Comparison of ENCODE assay signal across 21 cellular contexts in the genomic region with DNA sequence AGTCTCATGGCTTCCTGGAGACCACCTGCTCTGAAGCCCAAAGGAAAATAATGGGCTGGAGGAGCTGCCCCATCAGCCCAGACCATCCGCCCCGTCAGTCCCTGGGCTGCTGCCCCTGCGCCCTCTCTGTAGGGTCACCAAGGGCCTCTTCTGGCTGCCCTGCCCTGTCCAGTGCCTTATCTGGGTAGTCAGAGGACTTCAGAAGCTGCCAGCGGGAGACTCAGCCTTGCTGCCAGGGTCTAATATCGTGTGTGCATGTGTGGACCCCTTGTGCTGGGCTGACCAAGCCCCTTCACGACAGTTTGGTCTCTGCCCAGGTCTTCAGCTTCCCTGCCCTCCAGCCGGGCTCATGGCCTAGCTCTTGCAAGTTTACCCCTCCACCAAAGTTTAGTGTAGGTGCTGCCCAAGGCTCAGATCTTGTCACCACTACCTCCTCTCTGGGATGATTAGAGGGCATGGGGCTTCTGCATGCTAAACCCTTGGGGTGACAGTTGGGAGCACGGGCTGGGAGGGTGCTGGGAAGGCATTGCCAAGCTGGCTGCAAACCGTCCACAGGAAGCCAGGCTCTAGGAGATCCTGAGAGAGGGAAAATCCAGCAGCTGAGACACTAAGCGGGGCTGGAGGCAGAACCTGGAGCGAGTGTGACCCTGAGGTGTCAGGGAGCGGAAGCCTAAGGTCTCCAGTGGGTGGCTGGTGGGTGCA. TPM values are rescaled to one million over a fixed set of nuclear protein-coding genes. Genes with fewer than 3 reads are reported as not detected.
DNase-seq lines count a peak whose midpoint lies in the region; ATAC-seq, FAIRE-seq and TF ChIP-seq lines count a peak whose summit lies in the region.
"Had no signal": no experiment of that assay in that cellular context is flagged by ENCODE, and none has a peak within 500 bp of the region (broad histone marks: within the 10 kb centered on the region; RNA-seq: fewer than 3 reads in every experiment).

No MANE protein-coding gene starts in this region.

- no peak for TF ChIP-seq POLR2A in IMR-90 (IDR thresholded peaks at IDR 0.05; ENCODE audit: low read depth, low read length)
- TF ChIP-seq POLR2A in H1 (IDR thresholded peaks at IDR 0.05; ENCODE audit: control extremely low read depth in 1 of 2, low read depth in 2 of 2, low read length in 2 of 2) = no peak

- no peak overlapping the region for H2BK12ac ChIP-seq in H1 (ENCODE audit: low read depth, low read length)

- no peak for ATAC-seq in IMR-90 (ENCODE audit: low read depth)
- no peak for ATAC-seq in thoracic aorta (ENCODE audit: insufficient number of reproducible peaks, low FRiP score, low read depth)
- no peak for ATAC-seq in HG02840 (IDR thresholded peaks at IDR 0.05; ENCODE audit: low FRiP score, unreplicated experiment)
- ATAC-seq: naive thymus-derived CD8-positive, alpha-beta T cell; upper lobe of right lung had no signal

- peaks cover 4% of the 10 kb centered on the region; the same call in 1 of the 2 replicates for H3K4me1 ChIP-seq in IMR-90 (ENCODE audit: control insufficient read depth, insufficient read depth, low read length)
- peaks cover 0 to 4% (median under 1%) of the 10 kb centered on the region in 4 experiments; a peak in 2 of 7 replicates for H3K4me1 ChIP-seq in H1 (replicated peaks in 1 of 4; ENCODE audit: control insufficient read depth in 3 of 4, insufficient read depth in 4 of 4, low read length in 3 of 4)
- peaks cover 13 to 49% of the 10 kb centered on the region in 2 donors for H3K4me1 ChIP-seq in thoracic aorta (ENCODE audit: control insufficient read depth in 1 of 2, low read depth in 2 of 2)
- H3K4me1 ChIP-seq in SJCRH30 = peaks cover 28% of the 10 kb centered on the region
- H3K4me1 ChIP-seq: upper lobe of right lung had no signal

- H3K18ac ChIP-seq in IMR-90 (ENCODE audit: low read depth, low read length) = no peak overlapping the region
- no peak overlapping the region for H3K18ac ChIP-seq in H1 (ENCODE audit: extremely low read depth, low read length)

- H3K9me3 ChIP-seq in IMR-90 (ENCODE audit: control insufficient read depth, insufficient read depth, low read length) (peaks cover 6% of the 10 kb centered on the region; the same call in 1 of the 2 replicates), H1 (ENCODE audit: insufficient read depth in 2 of 2, low read depth in 1 of 2, low read length in 1 of 2) (no peaks in the 10 kb centered on the region), thoracic aorta (no peaks in the 10 kb centered on the region), SJCRH30 (replicated peaks) (no peaks in the 10 kb centered on the region)
- H3K9me3 ChIP-seq: ovary, upper lobe of right lung had no signal

- H3K9ac ChIP-seq in IMR-90 (ENCODE audit: low read depth, low read length) (no peak overlapping the region), H1 (replicated peaks in 1 of 4; ENCODE audit: extremely low read depth in 1 of 4, low read depth in 3 of 4, low read length in 3 of 4) (no peak overlapping the region)

- WGBS in IMR-90 (ENCODE audit: extremely low coverage in 2 of 2, insufficient read length in 1 of 2), 2 experiments = 83% methylated on average over 8 of the region's 12 CpGs; no CpG with 5 or more reads in 1 of the 2 experiments
- 82% methylated on average over 12 of the region's 12 CpGs; no CpG with 5 or more reads in 1 of the 2 experiments for WGBS in H1 (ENCODE audit: extremely low coverage in 1 of 2, insufficient coverage in 1 of 2, insufficient read length in 1 of 2, insufficient replicate concordance in 2 of 2, low coverage in 1 of 2, low lambda C conversion rate in 2 of 2, missing lambda C conversion rate in 1 of 2), 2 experiments

- DNase-seq in IMR-90 (no peak), H1 (ENCODE audit: low read depth in 1 of 2, low spot score in 2 of 2) (no peak), mesenteric fat pad (ENCODE audit: low spot score) (peak; percentile 81), thoracic aorta (ENCODE audit: low spot score) (no peak), SJCRH30 (no peak), D721Med (ENCODE audit: insufficient read length, low spot score) (no peak)
- DNase-seq: activated CD4-positive, alpha-beta T cell treated with anti-CD3 and anti-CD28 coated beads, Interleukin-2, amount 10 ng/mL, durations not matched to agents 24 days and 14 days; activated naive CD4-positive, alpha-beta T cell treated with anti-CD3 and anti-CD28 coated beads, Interleukin-2, amount 10 ng/mL, durations not matched to agents 7 days and 5 days; central memory CD4-positive, alpha-beta T cell; naive thymus-derived CD8-positive, alpha-beta T cell; NCI-H1105 treated with DMSO at 0.1 percent for 48 hours; NCI-H2081 treated with DMSO at 0.1 percent for 48 hours; NCI-H345; NCI-H82; stomach; upper lobe of right lung had no signal

- H3K27ac ChIP-seq in IMR-90 (ENCODE audit: insufficient read depth, low read length) = no peak overlapping the region
- no peak overlapping the region for H3K27ac ChIP-seq in H1 (ENCODE audit: low read depth, low read length)
- H3K27ac ChIP-seq in thoracic aorta = peak overlapping the region; percentile 88 to 90
- H3K27ac ChIP-seq in SJCRH30 = no peak overlapping the region
- H3K27ac ChIP-seq: RWPE1, upper lobe of right lung, VCaP had no signal

- H3K23me2 ChIP-seq in H1 (ENCODE audit: low read depth, low read length) = no peaks in the 10 kb centered on the region

- H4K5ac ChIP-seq in IMR-90 (ENCODE audit: low read depth, low read length) (no peak overlapping the region), H1 (ENCODE audit: insufficient read length, low read depth, low read length) (no peak overlapping the region)

- no peak for TF ChIP-seq RAD21 in IMR-90 (IDR thresholded peaks at IDR 0.05; ENCODE audit: low read length)
- TF ChIP-seq RAD21 in H1 (IDR thresholded peaks at IDR 0.05 in 1 of 2, conservative IDR thresholded peaks at IDR 0.05 in 1 of 2; ENCODE audit: low read depth in 2 of 2, low read length in 2 of 2) = no peak

- no peak overlapping the region for H2AK9ac ChIP-seq in IMR-90 (replicated peaks; ENCODE audit: low read depth, low read length, poor library complexity)

- no peak overlapping the region for H3K14ac ChIP-seq in IMR-90 (replicated peaks; ENCODE audit: low read depth, low read length)
- no peak overlapping the region for H3K14ac ChIP-seq in H1 (ENCODE audit: insufficient read length)

- H3K36me3 ChIP-seq in IMR-90 (ENCODE audit: control insufficient read depth, insufficient read depth, low read length) (no peaks in the 10 kb centered on the region), H1 (ENCODE audit: control insufficient read depth in 2 of 4, insufficient read depth in 4 of 4, low read length in 3 of 4) (no peaks in the 10 kb centered on the region), thoracic aorta (no peaks in the 10 kb centered on the region), SJCRH30 (no peaks in the 10 kb centered on the region)
- H3K36me3 ChIP-seq: ovary, stomach, upper lobe of right lung had no signal

- BruUV-seq in IMR-90 (replicated peaks; lab: Mats Ljungman, UMichigan) = no TSS peak

- no peaks in the 10 kb centered on the region for H3K9me1 ChIP-seq in IMR-90 (ENCODE audit: insufficient read depth, low read length)

- H3K79me2 ChIP-seq in H1 (ENCODE audit: control insufficient read depth in 1 of 2, insufficient read depth in 2 of 2, low read length in 2 of 2) = no peaks in the 10 kb centered on the region

- POLR2A ChIA-PET in IMR-90 (lab: Charles Lee; ENCODE audit: unreplicated experiment) = interaction anchor here (0.7 kb wide), 1 partner anchor 155 kb away, joined by 6 read pairs; a partner anchor contains a TSS
- POLR2A ChIA-PET in H1 (lab: Charles Lee; ENCODE audit: partially characterized antibody) = interaction anchor here (1.4 kb wide), 1 partner anchor 155 kb away, joined by 5 read pairs; a partner anchor contains a TSS

- CTCF ChIA-PET in IMR-90 (lab: Yijun Ruan, JAX) = interaction anchor here (0.5 kb wide), 1 partner anchor 392 kb away, joined by 3 read pairs; no protein-coding TSS in a partner anchor
- CTCF ChIA-PET in H1 (lab: Charles Lee; ENCODE audit: partially characterized antibody) = interaction anchor here (0.6 to 7.7 kb wide), 15 partner anchors 9 to 553 kb away, joined by 3 to 143 read pairs (median 5); a partner anchor contains a TSS

- H3K23ac ChIP-seq in IMR-90 (ENCODE audit: low read depth, low read length) (no peak overlapping the region), H1 (ENCODE audit: insufficient read length) (no peak overlapping the region)

- no peak overlapping the region for H4K8ac ChIP-seq in IMR-90 (ENCODE audit: low read depth in 2 of 2, low read length in 2 of 2)
- H4K8ac ChIP-seq in H1 (ENCODE audit: extremely low read depth, insufficient read depth, low read length) = peak overlapping the region; percentile 84; the same call in 1 of the 2 replicates

- no peak overlapping the region for H3K56ac ChIP-seq in IMR-90 (ENCODE audit: extremely low read depth, insufficient read depth, low read length)
- H3K56ac ChIP-seq in H1 (replicated peaks; ENCODE audit: insufficient read length, low read depth, low read length) = no peak overlapping the region

- H2BK15ac ChIP-seq in IMR-90 (ENCODE audit: low read depth, low read length) = no peak overlapping the region
- H2BK15ac ChIP-seq in H1 (ENCODE audit: low read length) = no peak overlapping the region

- H3K79me1 ChIP-seq in IMR-90 (ENCODE audit: low read depth in 1 of 2, low read length in 2 of 2) (no peaks in the 10 kb centered on the region), H1 (ENCODE audit: low read depth, low read length) (no peaks in the 10 kb centered on the region)

- H3K4me2 ChIP-seq in IMR-90 (ENCODE audit: low read depth, low read length) (no peak overlapping the region), H1 (ENCODE audit: insufficient read depth in 1 of 2, low read depth in 2 of 2, low read length in 2 of 2) (no peak overlapping the region)

- H3K27me3 ChIP-seq in IMR-90 (ENCODE audit: control insufficient read depth, insufficient read depth, low read length) (no peaks in the 10 kb centered on the region), H1 (replicated peaks in 1 of 4; ENCODE audit: control insufficient read depth in 3 of 4, extremely low read depth in 1 of 4, insufficient read depth in 3 of 4, low read length in 3 of 4) (no peaks in the 10 kb centered on the region), thoracic aorta (replicated peaks; ENCODE audit: insufficient read depth) (no peaks in the 10 kb centered on the region), SJCRH30 (no peaks in the 10 kb centered on the region)
- H3K27me3 ChIP-seq: ovary, stomach, upper lobe of right lung had no signal

- H3K4me3 ChIP-seq in IMR-90 (ENCODE audit: insufficient read depth, low read depth, low read length) (no peak overlapping the region), H1 (ENCODE audit: extremely low read depth in 1 of 4, insufficient read depth in 2 of 4, low read depth in 3 of 4, low read length in 4 of 4) (no peak overlapping the region), thoracic aorta (no peak overlapping the region), SJCRH30 (no peak overlapping the region)
- H3K4me3 ChIP-seq: ovary, stomach, upper lobe of right lung had no signal

- no peak for TF ChIP-seq CTCF in IMR-90 (conservative IDR thresholded peaks at IDR 0.05; ENCODE audit: low read depth, low read length)
- TF ChIP-seq CTCF in H1 (IDR thresholded peaks at IDR 0.05; ENCODE audit: control extremely low read depth in 1 of 3, insufficient read depth in 1 of 3, low read depth in 1 of 3, low read length in 3 of 3) = no peak
- TF ChIP-seq CTCF in thoracic aorta (IDR thresholded peaks at IDR 0.05) = no peak
- no peak for TF ChIP-seq CTCF in D721Med (IDR thresholded peaks at IDR 0.05; ENCODE audit: insufficient read depth, missing control alignments)

- H2BK120ac ChIP-seq in IMR-90 (ENCODE audit: low read depth, low read length) (no peak overlapping the region), H1 (replicated peaks; ENCODE audit: low read depth, low read length) (no peak overlapping the region)

- H4K20me1 ChIP-seq in IMR-90 (ENCODE audit: insufficient read depth, low read length) (no peaks in the 10 kb centered on the region), H1 (replicated peaks in 1 of 2; ENCODE audit: control insufficient read depth in 1 of 2, insufficient read depth in 2 of 2, low read length in 2 of 2) (no peaks in the 10 kb centered on the region)

- intact Hi-C loops in IMR-90 (cut with micrococcal nuclease) = no loop called here

- H2AFZ ChIP-seq in IMR-90 (replicated peaks; ENCODE audit: low read length, poor library complexity) (peak overlapping the region; percentile 29), H1 (ENCODE audit: low read length) (no peak overlapping the region)

- H2BK20ac ChIP-seq in IMR-90 (ENCODE audit: low read depth, low read length) = no peak overlapping the region
- no peak overlapping the region for H2BK20ac ChIP-seq in H1 (ENCODE audit: low read length)

- dilution Hi-C loops in IMR-90 (cut with HindIII; ENCODE audit: low sequenced_read_pairs, unreplicated experiment) = no loop called here

- in situ Hi-C loops in IMR-90 (cut with MboI; ENCODE audit: low sequenced_read_pairs) = loop anchor here (10.0 kb wide), 2 partner anchors 159 to 769 kb away; no protein-coding TSS in a partner anchor

- H3K4ac ChIP-seq in IMR-90 (ENCODE audit: low read depth, low read length) (no peak overlapping the region), H1 (replicated peaks; ENCODE audit: insufficient read length, low read depth, low read length) (no peak overlapping the region)

- H2BK5ac ChIP-seq in IMR-90 (ENCODE audit: low read depth, low read length, poor library complexity, severe bottlenecking) (no peak overlapping the region), H1 (ENCODE audit: low read depth, low read length) (no peak overlapping the region)

- FAIRE-seq in H1 (lab: Jason Lieb, UNC) (no peak), D721Med (lab: Jason Lieb, UNC) (no peak)
- FAIRE-seq: GM12892 had no signal

- H4K91ac ChIP-seq in IMR-90 (ENCODE audit: insufficient read depth, low read depth, low read length) = no peak overlapping the region
- H4K91ac ChIP-seq in H1 (replicated peaks; ENCODE audit: insufficient read length, low read length) = no peak overlapping the region

- no peak overlapping the region for H2AK5ac ChIP-seq in IMR-90 (ENCODE audit: low read depth, low read length)
- H2AK5ac ChIP-seq in H1 (ENCODE audit: low read depth, low read length) = no peak overlapping the region

- no peak for TF ChIP-seq EP300 in H1 (IDR thresholded peaks at IDR 0.05; ENCODE audit: borderline replicate concordance in 1 of 2, low read depth in 2 of 2, low read length in 2 of 2)

RNA-seq across cellular contexts. Expression of a gene that starts 20.6 kb away (rescaled TPM):
- total RNA-seq in IMR-90 (2012; rRNA removed) = 15.0 and 16.0 TPM in 2 replicates
- 40.4 and 50.6 TPM in 2 replicates for polyA plus RNA-seq in IMR-90 (2012; rRNA removed)
- 42.0 and 55.1 TPM in 2 replicates for polyA plus RNA-seq in IMR-90 (2012; cell fraction: cytosol; rRNA removed)
- polyA plus RNA-seq in IMR-90 (2012; cell fraction: nucleus; rRNA removed; ENCODE audit: low replicate concordance) = 11.2 and 13.0 TPM in 2 replicates
- 27.0 and 28.5 TPM in 2 replicates for total RNA-seq in H1 (2021; fragmentation: NEBNext Ultra II Directional; extraction: Animal tissue kit (Norgen Biotek cat#: 25700))
- 22.1 and 28.0 TPM in 2 replicates for polyA plus RNA-seq in H1 (2011; rRNA removed)
- 23.4 TPM for polyA plus RNA-seq in H1 (2011; cell fraction: cytosol; rRNA removed)
- 24.0 TPM for polyA plus RNA-seq in H1 (2011; cell fraction: nucleus; rRNA removed)
- 35.4 to 45.5 TPM (median 38.2 TPM) in 4 replicates for polyA plus RNA-seq in H1 (2012, experiment 1 of 2)
- polyA plus RNA-seq in H1 (2012, experiment 2 of 2) = 38.7 TPM
- polyA plus RNA-seq in H1 (2013, experiment 1 of 2) = 33.8 TPM
- polyA plus RNA-seq in H1 (2013, experiment 2 of 2) = 38.4 TPM
- polyA minus RNA-seq in H1 (2011; rRNA and poly(A)+ RNA removed) = 7.1 and 7.4 TPM in 2 replicates
- 9.5 TPM for polyA minus RNA-seq in H1 (2011; cell fraction: cytosol; rRNA and poly(A)+ RNA removed)
- 8.0 TPM for polyA minus RNA-seq in H1 (2011; cell fraction: nucleus; rRNA and poly(A)+ RNA removed)
- total RNA-seq in mesenteric fat pad = 55.7 TPM
- total RNA-seq in thoracic aorta = 100 to 1,000 TPM; 122 to 152 TPM
- 65.7 and 74.0 TPM in 2 replicates for total RNA-seq in SJCRH30 (2014; rRNA removed; shearing (Covaris generic))

RNA-seq across cellular contexts. Expression of a gene that starts 38.6 kb away (rescaled TPM):
- total RNA-seq in IMR-90 (2012; rRNA removed) (8.6 and 10.6 TPM in 2 replicates), mesenteric fat pad (7.4 TPM), thoracic aorta (1 to 10 TPM; 3.2 to 4.1 TPM)
- polyA plus RNA-seq in IMR-90 (2012; rRNA removed) (12.0 and 13.4 TPM in 2 replicates), H1 (2011; rRNA removed) (20.8 and 23.5 TPM in 2 replicates)
- 5.5 and 7.8 TPM in 2 replicates for polyA plus RNA-seq in IMR-90 (2012; cell fraction: cytosol; rRNA removed)
- polyA plus RNA-seq in IMR-90 (2012; cell fraction: nucleus; rRNA removed; ENCODE audit: low replicate concordance) = 5.6 and 7.5 TPM in 2 replicates
- 16.7 and 18.8 TPM in 2 replicates for total RNA-seq in H1 (2021; fragmentation: NEBNext Ultra II Directional; extraction: Animal tissue kit (Norgen Biotek cat#: 25700))
- 21.5 TPM for polyA plus RNA-seq in H1 (2011; cell fraction: cytosol; rRNA removed)
- 23.1 TPM for polyA plus RNA-seq in H1 (2011; cell fraction: nucleus; rRNA removed)
- 10.6 to 17.3 TPM (median 14.4 TPM) in 4 replicates for polyA plus RNA-seq in H1 (2012, experiment 1 of 2)
- 9.3 TPM for polyA plus RNA-seq in H1 (2012, experiment 2 of 2)
- 14.9 TPM for polyA plus RNA-seq in H1 (2013, experiment 1 of 2)
- polyA plus RNA-seq in H1 (2013, experiment 2 of 2) = 16.5 TPM
- 37.6 and 48.3 TPM in 2 replicates for polyA minus RNA-seq in H1 (2011; rRNA and poly(A)+ RNA removed)
- 20.5 TPM for polyA minus RNA-seq in H1 (2011; cell fraction: cytosol; rRNA and poly(A)+ RNA removed)
- 28.2 TPM for polyA minus RNA-seq in H1 (2011; cell fraction: nucleus; rRNA and poly(A)+ RNA removed)
- total RNA-seq in SJCRH30 (2014; rRNA removed; shearing (Covaris generic)) = 21.1 and 22.3 TPM in 2 replicates

Comparison
In these comparisons a context has a peak if more than half of its experiments do, and no peak if none do; other contexts are left out.
1. H3K27ac ChIP-seq: peak in thoracic aorta (2 of 2); none in IMR-90 (single experiment), H1 (single experiment) and SJCRH30 (single experiment).